In genomic region chr17:32497431-32498205, GRCh38 we compare ENCODE assay signal across 12 cellular contexts. TPM values are rescaled to one million over a fixed set of nuclear protein-coding genes. Genes with fewer than 3 reads are reported as not detected.
A peak's percentile ranks its signal among the peaks of the same experiment; 100 is the strongest.
DNase-seq lines count a peak whose midpoint lies in the region; ATAC-seq and TF ChIP-seq lines count a peak whose summit lies in the region.
"Had no signal": no experiment of that assay in that cellular context is flagged by ENCODE, and none has a peak within 500 bp of the region (broad histone marks: within the 10 kb centered on the region; RNA-seq: fewer than 3 reads in every experiment).

No MANE protein-coding gene starts in this region.

- H3K4me3 Mint-ChIP-seq in activated naive CD4-positive, alpha-beta T cell treated with anti-CD3 and anti-CD28 coated beads for 36 hours = no peak overlapping the region

- H3K9me3 Mint-ChIP-seq in activated naive CD4-positive, alpha-beta T cell treated with anti-CD3 and anti-CD28 coated beads for 36 hours = no peaks in the 10 kb centered on the region

- CTCF ChIA-PET in activated naive CD4-positive, alpha-beta T cell treated with anti-CD3 and anti-CD28 coated beads for 36 hours (lab: Charles Lee) = no interaction called here
- CTCF ChIA-PET in SK-N-SH (lab: Yijun Ruan, JAX) = interaction anchor here (2.2 kb wide), 1 partner anchor 161 kb away, joined by 6 read pairs; no protein-coding TSS in a partner anchor

- no peak for DNase-seq in activated naive CD4-positive, alpha-beta T cell treated with anti-CD3 and anti-CD28 coated beads for 36 hours
- DNase-seq in activated naive CD4-positive, alpha-beta T cell treated with Interleukin-2 at 50 U/mL for 16 hours = no peak
- DNase-seq in SK-N-SH (no peak), fibroblast of mammary gland (ENCODE audit: low read depth) (peak; percentile 45), tibial artery (no peak), OCI-M2 (lab: John Stamatoyannopoulos, UW; ENCODE audit: unreplicated experiment) (no peak)
- DNase-seq: activated CD4-positive, alpha-beta T cell treated with anti-CD3 and anti-CD28 coated beads, Interleukin-2, amount 50 U/mL, for 48 hours; right cardiac atrium had no signal

- no peaks in the 10 kb centered on the region for H4K20me1 ChIP-seq in SK-N-SH (ENCODE audit: insufficient read depth)

- no peak for TF ChIP-seq EP300 in SK-N-SH (IDR thresholded peaks at IDR 0.05; ENCODE audit: borderline replicate concordance in 1 of 2, low read depth in 1 of 2, low read length in 1 of 2)

- intact Hi-C loops in activated naive CD4-positive, alpha-beta T cell treated with anti-CD3 and anti-CD28 coated beads for 36 hours (cut with micrococcal nuclease) = no loop called here
- intact Hi-C loops in tibial artery (cut with DNase I; ENCODE audit: low total_unique reads) = no loop called here

- no peaks in the 10 kb centered on the region for H3F3A ChIP-seq in SK-N-SH (replicated peaks; ENCODE audit: insufficient read depth)

- TF ChIP-seq CTCF in SK-N-SH (IDR thresholded peaks at IDR 0.05) (no peak; the same call in 1 of the 2 replicates), fibroblast of mammary gland (conservative IDR thresholded peaks at IDR 0.05; ENCODE audit: control insufficient read depth, insufficient read depth, low read depth, low read length) (no peak), tibial artery (IDR thresholded peaks at IDR 0.05) (no peak)

- no peaks in the 10 kb centered on the region for H3K9me3 ChIP-seq in SK-N-SH
- H3K9me3 ChIP-seq in tibial artery = no peaks in the 10 kb centered on the region
- H3K9me3 ChIP-seq: esophagus muscularis mucosa had no signal

- no peaks in the 10 kb centered on the region for H3K27me3 Mint-ChIP-seq in activated naive CD4-positive, alpha-beta T cell treated with anti-CD3 and anti-CD28 coated beads for 36 hours (ENCODE audit: low read depth)

- H3K4me1 ChIP-seq in SK-N-SH (ENCODE audit: control insufficient read depth in 1 of 2, insufficient read depth in 2 of 2, low read depth in 1 of 2, low read length in 1 of 2) = peaks cover 0 to 14% of the 10 kb centered on the region in 2 experiments; a peak in 1 of 4 replicates
- H3K4me1 ChIP-seq in tibial artery = peaks cover 0 to 45% (median 30%) of the 10 kb centered on the region in 4 donors

- H3K79me2 ChIP-seq in SK-N-SH (ENCODE audit: insufficient read depth) = no peaks in the 10 kb centered on the region

- H3K27ac ChIP-seq in SK-N-SH (ENCODE audit: low read depth in 2 of 2, low read length in 1 of 2) = no peak overlapping the region
- H3K27ac ChIP-seq in tibial artery = peak overlapping the region; percentile 72 to 76
- H3K27ac ChIP-seq: esophagus muscularis mucosa had no signal

- TF ChIP-seq RAD21 in SK-N-SH (IDR thresholded peaks at IDR 0.05; ENCODE audit: low read length) = peak; percentile 31; the same call in 1 of the 2 replicates

- POLR2A ChIA-PET in SK-N-SH (lab: Yijun Ruan, JAX) = no interaction called here

- H3K27ac Mint-ChIP-seq in activated naive CD4-positive, alpha-beta T cell treated with anti-CD3 and anti-CD28 coated beads for 36 hours = peak overlapping the region; percentile 60

- H3K9ac ChIP-seq in SK-N-SH = no peak overlapping the region

- peaks cover 2% of the 10 kb centered on the region for H3K36me3 Mint-ChIP-seq in activated naive CD4-positive, alpha-beta T cell treated with anti-CD3 and anti-CD28 coated beads for 36 hours (ENCODE audit: low read depth)

- WGBS in SK-N-SH (ENCODE audit: low lambda C conversion rate) = 89% methylated on average over 15 of the region's 18 CpGs

- no peaks in the 10 kb centered on the region for H3K9me2 ChIP-seq in SK-N-SH

- ATAC-seq in HG02610 (IDR thresholded peaks at IDR 0.05; ENCODE audit: unreplicated experiment) (no peak), HG02840 (IDR thresholded peaks at IDR 0.05; ENCODE audit: low FRiP score, unreplicated experiment) (no peak)
- ATAC-seq: left lobe of liver, right cardiac atrium had no signal

- H2AFZ ChIP-seq in SK-N-SH (ENCODE audit: low read depth) = no peak overlapping the region

- no peak overlapping the region for H3K4me2 ChIP-seq in SK-N-SH

- H3K4me3 ChIP-seq in SK-N-SH (ENCODE audit: low read depth in 2 of 2, low read length in 1 of 2) (no peak overlapping the region), fibroblast of mammary gland (ENCODE audit: control insufficient read depth, low read depth, low read length) (no peak overlapping the region), tibial artery (no peak overlapping the region)
- H3K4me3 ChIP-seq: esophagus muscularis mucosa had no signal

- peaks cover 43% of the 10 kb centered on the region for H3K4me1 Mint-ChIP-seq in activated naive CD4-positive, alpha-beta T cell treated with anti-CD3 and anti-CD28 coated beads for 36 hours (ENCODE audit: low read depth)

- H3K27me3 ChIP-seq in SK-N-SH (ENCODE audit: insufficient read depth) (no peaks in the 10 kb centered on the region), tibial artery (no peaks in the 10 kb centered on the region)
- H3K27me3 ChIP-seq: esophagus muscularis mucosa had no signal

- H3K36me3 ChIP-seq in SK-N-SH (replicated peaks in 1 of 2; ENCODE audit: control insufficient read depth in 1 of 2, insufficient read depth in 2 of 2, low read length in 1 of 2) (peaks cover 0 to 2% of the 10 kb centered on the region in 2 experiments), tibial artery (peaks cover 14 to 40% (median 33%) of the 10 kb centered on the region in 3 donors)
- H3K36me3 ChIP-seq: esophagus muscularis mucosa had no signal

TF ChIP-seq in SK-N-SH, 30 proteins besides CTCF, POLR2A, EP300 and RAD21:
- TF ChIP-seq ELF1 (IDR thresholded peaks at IDR 0.05) (no peak), FOXM1 (IDR thresholded peaks at IDR 0.05; ENCODE audit: low read depth) (no peak), USF1 (IDR thresholded peaks at IDR 0.05; ENCODE audit: borderline replicate concordance, low read depth) (no peak), SIN3A (IDR thresholded peaks at IDR 0.05; ENCODE audit: borderline replicate concordance, low read depth, low read length) (no peak), NRF1 (IDR thresholded peaks at IDR 0.05; ENCODE audit: low read depth, low read length) (no peak), REST (IDR thresholded peaks at IDR 0.05; ENCODE audit: low read depth, low read length) (no peak), MXI1 (IDR thresholded peaks at IDR 0.05; ENCODE audit: low read depth, low read length) (no peak), RXRA (IDR thresholded peaks at IDR 0.05; ENCODE audit: borderline replicate concordance, low read depth) (no peak), EZH2phosphoT487 (IDR thresholded peaks at IDR 0.05; ENCODE audit: borderline replicate concordance, low read depth) (no peak)

RNA-seq across cellular contexts. Expression of gene CDK5R1, which starts 10.8 kb away (rescaled TPM):
- 10 to 100 TPM; 50.6 to 52.1 TPM for total RNA-seq in activated naive CD4-positive, alpha-beta T cell treated with anti-CD3 and anti-CD28 coated beads for 36 hours
- polyA plus RNA-seq in SK-N-SH (2012; rRNA removed) = 1.0 and 1.4 TPM in 2 replicates
- 1.3 and 2.0 TPM in 2 replicates for polyA plus RNA-seq in SK-N-SH (2012; cell fraction: cytosol; rRNA removed)
- polyA plus RNA-seq in SK-N-SH (2012; cell fraction: nucleus; rRNA removed) = 2.4 and 2.9 TPM in 2 replicates

RNA-seq across cellular contexts. Expression of gene PSMD11, which starts 53.3 kb away (rescaled TPM):
- 100 to 1,000 TPM; 132 to 145 TPM for total RNA-seq in activated naive CD4-positive, alpha-beta T cell treated with anti-CD3 and anti-CD28 coated beads for 36 hours
- polyA plus RNA-seq in SK-N-SH (2012; rRNA removed) = 63.1 and 81.9 TPM in 2 replicates
- 55.5 and 60.2 TPM in 2 replicates for polyA plus RNA-seq in SK-N-SH (2012; cell fraction: cytosol; rRNA removed)
- polyA plus RNA-seq in SK-N-SH (2012; cell fraction: nucleus; rRNA removed) = 53.6 and 83.8 TPM in 2 replicates

Comparison
In these comparisons a context has a peak if more than half of its experiments do, and no peak if none do; other contexts are left out.
1. H3K27ac ChIP-seq: peak in tibial artery (2 of 2); none in SK-N-SH (0 of 2).